ENCODE assay signal across 24 cellular contexts in the genomic region with DNA sequence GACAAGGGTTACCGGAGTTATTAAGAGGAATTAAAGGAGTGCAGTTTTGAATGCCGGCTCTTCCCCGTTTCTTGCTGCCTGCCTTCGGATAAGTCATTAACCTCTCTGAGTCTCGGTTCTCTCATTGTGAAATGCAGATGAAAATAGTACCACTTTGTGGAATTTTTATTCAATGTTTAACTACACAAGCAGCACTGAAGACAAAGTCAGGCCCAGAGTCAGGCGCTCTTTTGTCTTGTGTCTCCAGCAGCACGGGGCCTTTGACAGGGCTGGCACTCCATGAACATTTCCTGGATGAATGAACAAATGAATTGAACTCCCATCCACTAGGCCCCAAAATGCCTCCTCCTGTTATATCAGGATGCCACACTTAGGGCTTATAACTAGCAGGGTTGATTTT.
A peak's percentile ranks its signal among the peaks of the same experiment; 100 is the strongest.
DNase-seq lines count a peak whose midpoint lies in the region; ATAC-seq lines count a peak whose summit lies in the region.
"Had no signal": no experiment of that assay in that cellular context is flagged by ENCODE, and none has a peak within 500 bp of the region (broad histone marks: within the 10 kb centered on the region; RNA-seq: fewer than 3 reads in every experiment).

No MANE protein-coding gene starts in this region.

- H3K4me2 ChIP-seq in neuronal stem cell (ENCODE audit: insufficient read depth, low read length, poor library complexity, severe bottlenecking), result no peak overlapping the region
- H3K4me2 ChIP-seq: hepatocyte had no signal

- H3K4me3 Mint-ChIP-seq in activated CD4-positive, alpha-beta T cell treated with anti-CD3 and anti-CD28 coated beads, Interleukin-2, amount 10 ng/mL, durations not matched to agents 7 days and 5 days, result no peak overlapping the region
- H3K4me3 Mint-ChIP-seq: activated CD8-positive, alpha-beta T cell treated with anti-CD3 and anti-CD28 coated beads, Interleukin-2, amount 10 ng/mL, durations not matched to agents 7 days and 5 days; activated T-cell treated with anti-CD3 and anti-CD28 coated beads, Interleukin-2, amount 50 U/mL, for 24 hours; type B pancreatic cell had no signal

- H3K9me3 Mint-ChIP-seq in activated CD4-positive, alpha-beta T cell treated with anti-CD3 and anti-CD28 coated beads, Interleukin-2, amount 10 ng/mL, durations not matched to agents 7 days and 5 days, result peaks cover 44% of the 10 kb centered on the region

- no peak overlapping the region for H2BK15ac ChIP-seq in neuronal stem cell (ENCODE audit: low read length)

- H3K36me3 Mint-ChIP-seq in activated CD4-positive, alpha-beta T cell treated with anti-CD3 and anti-CD28 coated beads, Interleukin-2, amount 10 ng/mL, durations not matched to agents 7 days and 5 days (ENCODE audit: low read depth), result peaks cover 23% of the 10 kb centered on the region
- H3K36me3 Mint-ChIP-seq: type B pancreatic cell had no signal

- no peak overlapping the region for H2BK120ac ChIP-seq in neuronal stem cell (ENCODE audit: low read depth, low read length)

- WGBS in neuronal stem cell (ENCODE audit: extremely low coverage in 2 of 2, insufficient read length in 2 of 2, insufficient replicate concordance in 1 of 2), 2 donors, result no CpG with 5 or more reads among the region's 7 CpGs

- H2AK5ac ChIP-seq in neuronal stem cell (ENCODE audit: low read depth, low read length), result no peak overlapping the region

- H3K9ac ChIP-seq in neuronal stem cell (ENCODE audit: low read depth, low read length, poor library complexity), result no peak overlapping the region

- H3K36me3 ChIP-seq in neuronal stem cell (replicated peaks in 1 of 2; ENCODE audit: control insufficient read depth in 2 of 2, insufficient read depth in 2 of 2, low read length in 2 of 2), result no peaks in the 10 kb centered on the region
- H3K36me3 ChIP-seq: HAP-1, right atrium auricular region had no signal

- H2BK5ac ChIP-seq in neuronal stem cell (ENCODE audit: low read length), result no peak overlapping the region

- no peak overlapping the region for H3K4me3 ChIP-seq in neuronal stem cell (ENCODE audit: low read length in 2 of 2)
- H3K4me3 ChIP-seq: GM12878, HAP-1, hepatocyte, right atrium auricular region had no signal

- H3K9me3 ChIP-seq in neuronal stem cell (replicated peaks in 1 of 2; ENCODE audit: control insufficient read depth in 2 of 2, insufficient read depth in 1 of 2, low read depth in 1 of 2, low read length in 2 of 2), result peaks cover 0 to 2% of the 10 kb centered on the region in 2 donors
- H3K9me3 ChIP-seq: HAP-1 had no signal

- no peak for DNase-seq in neuronal stem cell (ENCODE audit: low spot score)
- no peak for DNase-seq in AML-193 (lab: John Stamatoyannopoulos, UW)
- DNase-seq in GF-D8 (lab: John Stamatoyannopoulos, UW), result no peak
- no peak for DNase-seq in activated CD4-positive, alpha-beta T cell treated with anti-CD3 and anti-CD28 coated beads, Interleukin-2, amount 10 ng/mL, durations not matched to agents 7 days and 5 days
- DNase-seq: activated CD4-positive, CD25-positive, alpha-beta regulatory T cell; activated CD8-positive, alpha-beta T cell treated with anti-CD3 and anti-CD28 coated beads, Interleukin-2, amount 10 ng/mL, durations not matched to agents 7 days and 5 days; activated naive CD4-positive, alpha-beta T cell; activated T-cell treated with anti-CD3 and anti-CD28 coated beads, Interleukin-2, amount 50 U/mL, for 24 hours; CD4-positive, CD25-positive, alpha-beta regulatory T cell; cortex of kidney; GDM1; KG1; NCI-H187 treated with DMSO at 0.1 percent for 48 hours; stimulated activated CD8-positive, alpha-beta memory T cell treated with anti-CD3 and anti-CD28 coated beads, Interleukin-4, amount 100 ng/mL, for 48 hours had no signal

- CTCF ChIA-PET in activated CD4-positive, alpha-beta T cell treated with anti-CD3 and anti-CD28 coated beads, Interleukin-2, amount 10 ng/mL, durations not matched to agents 7 days and 5 days (lab: Charles Lee), result interaction anchor here (1.2 kb wide), 1 partner anchor 9 kb away, joined by 4 read pairs; no protein-coding TSS in a partner anchor

- no peak overlapping the region for H4K8ac ChIP-seq in neuronal stem cell (ENCODE audit: low read depth, low read length)

- H2BK12ac ChIP-seq in neuronal stem cell (ENCODE audit: low read length), result no peak overlapping the region

- no peaks in the 10 kb centered on the region for H3K27me3 Mint-ChIP-seq in activated CD4-positive, alpha-beta T cell treated with anti-CD3 and anti-CD28 coated beads, Interleukin-2, amount 10 ng/mL, durations not matched to agents 7 days and 5 days
- H3K27me3 Mint-ChIP-seq: activated T-cell treated with anti-CD3 and anti-CD28 coated beads, Interleukin-2, amount 50 U/mL, for 24 hours; type B pancreatic cell had no signal

- H3K4me1 ChIP-seq in neuronal stem cell (ENCODE audit: control insufficient read depth in 2 of 2, insufficient read depth in 1 of 2, low read depth in 1 of 2, low read length in 2 of 2), result peaks cover 3 to 11% of the 10 kb centered on the region in 2 donors
- H3K4me1 ChIP-seq: HAP-1 had no signal

- H3K4ac ChIP-seq in neuronal stem cell (ENCODE audit: low read length), result no peak overlapping the region

- H2AFZ ChIP-seq in neuronal stem cell (ENCODE audit: low read length), result peak overlapping the region; percentile 66
- H2AFZ ChIP-seq: hepatocyte had no signal

- H3K4me1 Mint-ChIP-seq in activated CD4-positive, alpha-beta T cell treated with anti-CD3 and anti-CD28 coated beads, Interleukin-2, amount 10 ng/mL, durations not matched to agents 7 days and 5 days, result peaks cover 14% of the 10 kb centered on the region

- H3K14ac ChIP-seq in neuronal stem cell (ENCODE audit: low read length), result no peak overlapping the region

- H3K27ac Mint-ChIP-seq in activated CD4-positive, alpha-beta T cell treated with anti-CD3 and anti-CD28 coated beads, Interleukin-2, amount 10 ng/mL, durations not matched to agents 7 days and 5 days, result no peak overlapping the region
- H3K27ac Mint-ChIP-seq: activated T-cell treated with anti-CD3 and anti-CD28 coated beads, Interleukin-2, amount 50 U/mL, for 24 hours; type B pancreatic cell had no signal

- H3K27ac ChIP-seq in neuronal stem cell (replicated peaks; ENCODE audit: low read length), result no peak overlapping the region
- H3K27ac ChIP-seq: hepatocyte, right atrium auricular region had no signal

- no peak overlapping the region for H4K91ac ChIP-seq in neuronal stem cell (ENCODE audit: low read depth, low read length, poor library complexity)

- ATAC-seq in GM18909 (IDR thresholded peaks at IDR 0.05; ENCODE audit: poor library complexity, unreplicated experiment) (peak; percentile 21), GM21619 (IDR thresholded peaks at IDR 0.05; ENCODE audit: unreplicated experiment) (peak; percentile 23), HG03175 (IDR thresholded peaks at IDR 0.05; ENCODE audit: unreplicated experiment) (peak; percentile 19), HG03139 (IDR thresholded peaks at IDR 0.05; ENCODE audit: unreplicated experiment) (no peak)
- ATAC-seq: activated CD8-positive, alpha-beta T cell treated with anti-CD3 and anti-CD28 coated beads, Interleukin-2, amount 10 ng/mL, durations not matched to agents 7 days and 5 days; SK-N-SH treated with all-trans-retinoic acid at 6 μM for 48 hours had no signal

- peaks cover 0 to 4% (median 0%) of the 10 kb centered on the region in 3 experiments for H3K27me3 ChIP-seq in neuronal stem cell (ENCODE audit: control insufficient read depth in 3 of 3, insufficient read depth in 3 of 3, low read depth in 1 of 3, low read length in 3 of 3)
- H3K27me3 ChIP-seq: hepatocyte, right atrium auricular region had no signal

- no peaks in the 10 kb centered on the region for H3K79me1 ChIP-seq in neuronal stem cell (ENCODE audit: low read depth, low read length)

- POLR2A ChIA-PET in activated CD4-positive, alpha-beta T cell treated with anti-CD3 and anti-CD28 coated beads, Interleukin-2, amount 10 ng/mL, durations not matched to agents 7 days and 5 days (lab: Charles Lee), result no interaction called here

- no peak overlapping the region for H3K23ac ChIP-seq in neuronal stem cell (ENCODE audit: low read depth, low read length, poor library complexity)

- H3K18ac ChIP-seq in neuronal stem cell (ENCODE audit: low read length), result no peak overlapping the region
